ENCODE assay signal across 1 cellular context in the genomic region with DNA sequence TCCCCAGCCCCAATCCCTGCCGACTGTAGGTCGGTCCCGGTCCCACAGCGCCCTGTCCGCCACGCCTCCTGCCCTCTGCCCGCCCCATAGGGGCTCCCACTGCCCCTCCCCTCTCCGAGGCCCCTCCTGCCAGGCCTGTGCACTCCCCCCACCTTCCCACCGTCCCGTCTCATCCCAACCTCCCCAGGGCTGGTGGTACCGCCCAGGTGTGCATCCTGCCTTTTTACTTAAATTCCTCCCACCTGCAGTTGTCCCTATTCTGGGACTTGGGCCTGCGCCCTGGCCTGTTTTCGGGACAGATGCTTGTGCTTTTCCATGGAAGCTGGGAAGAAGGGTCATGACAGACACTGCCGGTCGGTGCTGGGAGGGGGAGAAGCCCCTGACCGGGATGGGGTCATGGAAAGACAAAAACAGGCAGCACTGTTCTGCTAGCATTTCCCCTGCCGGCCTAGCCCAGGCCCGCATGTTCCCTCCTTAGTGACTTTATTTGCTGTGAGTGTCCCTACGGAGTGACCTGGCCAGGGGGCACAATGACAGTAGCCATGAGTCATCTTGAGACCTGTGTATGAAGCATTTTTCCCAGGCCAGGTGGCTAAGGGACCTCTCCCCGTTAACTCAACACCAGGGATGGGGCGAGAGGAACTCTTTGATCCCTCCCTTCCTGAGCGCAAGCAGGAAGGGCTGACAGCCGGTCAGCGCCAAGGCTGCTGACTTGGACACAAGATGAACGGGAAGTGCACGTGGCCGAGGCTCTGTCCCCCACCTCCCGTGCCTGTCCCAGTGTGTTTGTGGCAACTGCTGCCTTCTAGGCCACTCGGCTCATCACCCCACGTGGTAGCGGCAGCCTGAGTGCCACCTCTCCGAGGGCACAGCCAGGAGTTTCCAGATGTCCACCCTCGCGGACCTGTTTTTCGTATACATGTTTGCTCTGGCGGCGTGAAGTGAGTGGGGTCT.
TF ChIP-seq lines count a peak whose summit lies in the region.

No MANE protein-coding gene starts in this region.

TF ChIP-seq in K562, 482 proteins besides CTCF, POLR2A, EP300 and RAD21 (continues in another document):
- TF ChIP-seq ZNF384 (IDR thresholded peaks at IDR 0.05; ENCODE audit: low read depth, low read length) (no peak), ARID2 (IDR thresholded peaks at IDR 0.05) (no peak), MYC (IDR thresholded peaks at IDR 0.05; ENCODE audit: low read depth, low read length) (0 out of 2 replicates have a peak, but pooled peaks have one; percentile 14), MYC (CRISPR knock-in tag; IDR thresholded peaks at IDR 0.05; ENCODE audit: borderline replicate concordance, low read depth) (no peak), ZNF12 (CRISPR knock-in tag; IDR thresholded peaks at IDR 0.05) (no peak), ZNF146 (CRISPR knock-in tag; IDR thresholded peaks at IDR 0.05; ENCODE audit: unreplicated experiment) (peak; percentile 2), CEBPB (tag; IDR thresholded peaks at IDR 0.05) (no peak), ARID1B (IDR thresholded peaks at IDR 0.05) (no peak), ZBTB17 (CRISPR knock-in tag; IDR thresholded peaks at IDR 0.05) (no peak), SLC30A9 (CRISPR knock-in tag; IDR thresholded peaks at IDR 0.05) (no peak), NRF1 (conservative IDR thresholded peaks at IDR 0.05 in 1 of 2, IDR thresholded peaks at IDR 0.05 in 1 of 2) (no peak), SP1 (CRISPR knock-in tag; IDR thresholded peaks at IDR 0.05) (no peak), PHTF2 (CRISPR knock-in tag; IDR thresholded peaks at IDR 0.05) (no peak), ZBTB5 (IDR thresholded peaks at IDR 0.05) (no peak), MCM5 (IDR thresholded peaks at IDR 0.05; ENCODE audit: low read depth) (no peak), BHLHE40 (IDR thresholded peaks at IDR 0.05; ENCODE audit: low read length) (peak; percentile 21; the same call in 1 of the 2 replicates), KLF6 (CRISPR knock-in tag; IDR thresholded peaks at IDR 0.05; ENCODE audit: borderline replicate concordance) (no peak), ETV6 (IDR thresholded peaks at IDR 0.05; ENCODE audit: borderline replicate concordance in 1 of 2, low read depth in 2 of 2, low read length in 1 of 2) (no peak), ETV6 (CRISPR knock-in tag; IDR thresholded peaks at IDR 0.05; ENCODE audit: borderline replicate concordance) (no peak), KLF16 (IDR thresholded peaks at IDR 0.05) (no peak), PURB (CRISPR knock-in tag; IDR thresholded peaks at IDR 0.05; ENCODE audit: low read depth) (no peak), XRCC5 (IDR thresholded peaks at IDR 0.05; ENCODE audit: low read depth, low read length) (no peak), ZBED1 (IDR thresholded peaks at IDR 0.05) (0 out of 2 replicates have a peak, but pooled peaks have one; percentile 26), SMARCC2 (IDR thresholded peaks at IDR 0.05; ENCODE audit: low read depth) (no peak), NEUROD1 (IDR thresholded peaks at IDR 0.05; ENCODE audit: borderline replicate concordance, low read depth, low read length, partially characterized antibody) (no peak), STAG1 (CRISPR knock-in tag; IDR thresholded peaks at IDR 0.05; ENCODE audit: borderline replicate concordance) (no peak), HINFP (tag; conservative IDR thresholded peaks at IDR 0.05; ENCODE audit: low read depth) (no peak), POLR2H (tag; IDR thresholded peaks at IDR 0.05; ENCODE audit: low read depth) (no peak), FOXJ3 (CRISPR knock-in tag; IDR thresholded peaks at IDR 0.05) (no peak), ELF4 (CRISPR knock-in tag; IDR thresholded peaks at IDR 0.05) (no peak), ZBTB8A (IDR thresholded peaks at IDR 0.05; ENCODE audit: partially characterized antibody) (no peak), SPI1 (IDR thresholded peaks at IDR 0.05; ENCODE audit: borderline replicate concordance, low read depth, low read length) (0 out of 2 replicates have a peak, but pooled peaks have one; percentile 25), U2AF1 (optimal IDR thresholded peaks at IDR 0.05; ENCODE audit: low read depth, low read length) (no peak), BRD9 (IDR thresholded peaks at IDR 0.05; ENCODE audit: low read depth, partially characterized antibody) (no peak), NBN (IDR thresholded peaks at IDR 0.05; ENCODE audit: low read depth) (no peak), RBFOX2 (IDR thresholded peaks at IDR 0.05; ENCODE audit: low read depth, low read length) (0 out of 2 replicates have a peak, but pooled peaks have one; percentile 25), ZNF133 (CRISPR knock-in tag; IDR thresholded peaks at IDR 0.05) (no peak), KLF10 (CRISPR knock-in tag; IDR thresholded peaks at IDR 0.05) (no peak), ZNF395 (CRISPR knock-in tag; IDR thresholded peaks at IDR 0.05) (no peak), ZNF41 (CRISPR knock-in tag; conservative IDR thresholded peaks at IDR 0.05) (no peak)
- TF ChIP-seq, protein P1, sequence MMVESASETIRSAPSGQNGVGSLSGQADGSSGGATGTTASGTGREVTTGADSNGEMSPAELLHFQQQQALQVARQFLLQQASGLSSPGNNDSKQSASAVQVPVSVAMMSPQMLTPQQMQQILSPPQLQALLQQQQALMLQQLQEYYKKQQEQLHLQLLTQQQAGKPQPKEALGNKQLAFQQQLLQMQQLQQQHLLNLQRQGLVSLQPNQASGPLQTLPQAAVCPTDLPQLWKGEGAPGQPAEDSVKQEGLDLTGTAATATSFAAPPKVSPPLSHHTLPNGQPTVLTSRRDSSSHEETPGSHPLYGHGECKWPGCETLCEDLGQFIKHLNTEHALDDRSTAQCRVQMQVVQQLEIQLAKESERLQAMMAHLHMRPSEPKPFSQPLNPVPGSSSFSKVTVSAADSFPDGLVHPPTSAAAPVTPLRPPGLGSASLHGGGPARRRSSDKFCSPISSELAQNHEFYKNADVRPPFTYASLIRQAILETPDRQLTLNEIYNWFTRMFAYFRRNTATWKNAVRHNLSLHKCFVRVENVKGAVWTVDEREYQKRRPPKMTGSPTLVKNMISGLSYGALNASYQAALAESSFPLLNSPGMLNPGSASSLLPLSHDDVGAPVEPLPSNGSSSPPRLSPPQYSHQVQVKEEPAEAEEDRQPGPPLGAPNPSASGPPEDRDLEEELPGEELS (CRISPR knock-in tag; IDR thresholded peaks at IDR 0.05; ENCODE audit: borderline replicate concordance), result no peak
- TF ChIP-seq, protein P2, sequence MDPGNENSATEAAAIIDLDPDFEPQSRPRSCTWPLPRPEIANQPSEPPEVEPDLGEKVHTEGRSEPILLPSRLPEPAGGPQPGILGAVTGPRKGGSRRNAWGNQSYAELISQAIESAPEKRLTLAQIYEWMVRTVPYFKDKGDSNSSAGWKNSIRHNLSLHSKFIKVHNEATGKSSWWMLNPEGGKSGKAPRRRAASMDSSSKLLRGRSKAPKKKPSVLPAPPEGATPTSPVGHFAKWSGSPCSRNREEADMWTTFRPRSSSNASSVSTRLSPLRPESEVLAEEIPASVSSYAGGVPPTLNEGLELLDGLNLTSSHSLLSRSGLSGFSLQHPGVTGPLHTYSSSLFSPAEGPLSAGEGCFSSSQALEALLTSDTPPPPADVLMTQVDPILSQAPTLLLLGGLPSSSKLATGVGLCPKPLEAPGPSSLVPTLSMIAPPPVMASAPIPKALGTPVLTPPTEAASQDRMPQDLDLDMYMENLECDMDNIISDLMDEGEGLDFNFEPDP (CRISPR knock-in tag; IDR thresholded peaks at IDR 0.05), result no peak
- TF ChIP-seq, protein P3, sequence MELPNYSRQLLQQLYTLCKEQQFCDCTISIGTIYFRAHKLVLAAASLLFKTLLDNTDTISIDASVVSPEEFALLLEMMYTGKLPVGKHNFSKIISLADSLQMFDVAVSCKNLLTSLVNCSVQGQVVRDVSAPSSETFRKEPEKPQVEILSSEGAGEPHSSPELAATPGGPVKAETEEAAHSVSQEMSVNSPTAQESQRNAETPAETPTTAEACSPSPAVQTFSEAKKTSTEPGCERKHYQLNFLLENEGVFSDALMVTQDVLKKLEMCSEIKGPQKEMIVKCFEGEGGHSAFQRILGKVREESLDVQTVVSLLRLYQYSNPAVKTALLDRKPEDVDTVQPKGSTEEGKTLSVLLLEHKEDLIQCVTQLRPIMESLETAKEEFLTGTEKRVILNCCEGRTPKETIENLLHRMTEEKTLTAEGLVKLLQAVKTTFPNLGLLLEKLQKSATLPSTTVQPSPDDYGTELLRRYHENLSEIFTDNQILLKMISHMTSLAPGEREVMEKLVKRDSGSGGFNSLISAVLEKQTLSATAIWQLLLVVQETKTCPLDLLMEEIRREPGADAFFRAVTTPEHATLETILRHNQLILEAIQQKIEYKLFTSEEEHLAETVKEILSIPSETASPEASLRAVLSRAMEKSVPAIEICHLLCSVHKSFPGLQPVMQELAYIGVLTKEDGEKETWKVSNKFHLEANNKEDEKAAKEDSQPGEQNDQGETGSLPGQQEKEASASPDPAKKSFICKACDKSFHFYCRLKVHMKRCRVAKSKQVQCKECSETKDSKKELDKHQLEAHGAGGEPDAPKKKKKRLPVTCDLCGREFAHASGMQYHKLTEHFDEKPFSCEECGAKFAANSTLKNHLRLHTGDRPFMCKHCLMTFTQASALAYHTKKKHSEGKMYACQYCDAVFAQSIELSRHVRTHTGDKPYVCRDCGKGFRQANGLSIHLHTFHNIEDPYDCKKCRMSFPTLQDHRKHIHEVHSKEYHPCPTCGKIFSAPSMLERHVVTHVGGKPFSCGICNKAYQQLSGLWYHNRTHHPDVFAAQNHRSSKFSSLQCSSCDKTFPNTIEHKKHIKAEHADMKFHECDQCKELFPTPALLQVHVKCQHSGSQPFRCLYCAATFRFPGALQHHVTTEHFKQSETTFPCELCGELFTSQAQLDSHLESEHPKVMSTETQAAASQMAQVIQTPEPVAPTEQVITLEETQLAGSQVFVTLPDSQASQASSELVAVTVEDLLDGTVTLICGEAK (IDR thresholded peaks at IDR 0.05), result no peak
- TF ChIP-seq, protein P3 (CRISPR knock-in tag; IDR thresholded peaks at IDR 0.05), result peak; percentile 52; the same call in 1 of the 2 replicates
- TF ChIP-seq, protein P4, sequence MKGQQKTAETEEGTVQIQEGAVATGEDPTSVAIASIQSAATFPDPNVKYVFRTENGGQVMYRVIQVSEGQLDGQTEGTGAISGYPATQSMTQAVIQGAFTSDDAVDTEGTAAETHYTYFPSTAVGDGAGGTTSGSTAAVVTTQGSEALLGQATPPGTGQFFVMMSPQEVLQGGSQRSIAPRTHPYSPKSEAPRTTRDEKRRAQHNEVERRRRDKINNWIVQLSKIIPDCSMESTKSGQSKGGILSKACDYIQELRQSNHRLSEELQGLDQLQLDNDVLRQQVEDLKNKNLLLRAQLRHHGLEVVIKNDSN (CRISPR knock-in tag; IDR thresholded peaks at IDR 0.05), result no peak
